ENCODE assay signal across 10 cellular contexts in the genomic region with DNA sequence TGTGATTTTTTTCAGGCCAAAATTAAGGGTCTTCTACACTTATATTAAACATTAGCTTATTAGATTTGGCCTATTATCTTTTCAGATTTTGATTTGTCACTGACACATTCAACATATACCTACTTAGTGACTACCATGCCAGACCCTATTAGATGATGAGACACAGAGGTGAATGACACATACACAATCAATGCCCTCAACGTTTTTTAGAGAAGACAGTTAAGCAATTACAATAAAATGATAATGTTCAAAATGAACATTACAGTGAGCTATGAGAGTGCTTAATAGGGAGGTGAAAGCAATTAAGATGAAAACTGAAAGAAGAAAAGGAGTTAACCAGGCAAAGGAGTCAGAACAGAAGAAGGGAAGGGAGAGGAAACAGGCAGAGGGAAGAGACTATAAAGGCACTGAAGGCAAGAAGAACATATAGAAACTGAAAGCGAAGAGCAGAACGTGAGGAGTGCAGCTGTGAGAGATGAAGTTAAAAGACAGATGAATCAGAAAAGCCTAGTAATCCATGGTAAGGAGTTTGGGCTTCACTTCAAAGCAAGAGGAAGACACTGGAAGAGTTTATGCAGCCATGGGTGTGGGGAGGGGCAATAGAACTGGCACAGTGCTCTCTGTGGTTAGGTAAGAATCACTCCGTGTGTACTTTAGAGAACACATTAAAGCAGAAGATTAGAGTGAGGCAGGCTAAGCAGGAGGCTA.
DNase-seq lines count a peak whose midpoint lies in the region; ATAC-seq and TF ChIP-seq lines count a peak whose summit lies in the region.
"Had no signal": no experiment of that assay in that cellular context is flagged by ENCODE, and none has a peak within 500 bp of the region (broad histone marks: within the 10 kb centered on the region; RNA-seq: fewer than 3 reads in every experiment).

No MANE protein-coding gene starts in this region.

- peaks cover 2% of the 10 kb centered on the region for H3K79me2 ChIP-seq in ACC112 (ENCODE audit: control insufficient read depth, insufficient read depth, low read length, unreplicated experiment)

- H3K4me3 ChIP-seq in ACC112 (ENCODE audit: low read depth, low read length) (peak overlapping the region; percentile 64), RWPE2 (ENCODE audit: severe bottlenecking) (no peak overlapping the region)
- H3K4me3 ChIP-seq: thoracic aorta had no signal

- ATAC-seq in GM18868 (IDR thresholded peaks at IDR 0.05; ENCODE audit: unreplicated experiment) (peak; percentile 85), HG03025 (IDR thresholded peaks at IDR 0.05; ENCODE audit: low FRiP score, unreplicated experiment) (peak; percentile 97), RWPE2 (ENCODE audit: low read depth) (peak; percentile 89)

- DNase-seq in RWPE2 (ENCODE audit: low spot score) (no peak), iris pigment epithelial cell (ENCODE audit: low read depth) (peak; percentile 89), anterior cingulate cortex (lab: John Stamatoyannopoulos, UW) (no peak), activated gamma-delta T cell treated with Interleukin-2 at 50 U/mL for 16 hours (no peak), pons (ENCODE audit: low spot score) (no peak)

- H3K36me3 ChIP-seq in ACC112 (ENCODE audit: insufficient read depth, low read length) (no peaks in the 10 kb centered on the region), RWPE2 (ENCODE audit: low read depth) (no peaks in the 10 kb centered on the region)
- H3K36me3 ChIP-seq: thoracic aorta had no signal

- H3K4me1 ChIP-seq in ACC112 (ENCODE audit: control insufficient read depth, insufficient read depth, low read length, unreplicated experiment) (peaks cover 71% of the 10 kb centered on the region), RWPE2 (ENCODE audit: insufficient read depth, poor library complexity, severe bottlenecking) (peaks cover 52% of the 10 kb centered on the region)

- H2AFZ ChIP-seq in ACC112 (ENCODE audit: low read length, unreplicated experiment) = peak overlapping the region; percentile 49

- no peaks in the 10 kb centered on the region for H3K9me3 ChIP-seq in RWPE2 (ENCODE audit: severe bottlenecking)
- H3K9me3 ChIP-seq: thoracic aorta had no signal

- H3K27ac ChIP-seq in ACC112 (ENCODE audit: low read depth, low read length) (peak overlapping the region; percentile 50), RWPE2 (ENCODE audit: poor library complexity, severe bottlenecking) (peak overlapping the region; percentile 35)
- H3K27ac ChIP-seq: HL-60, thoracic aorta had no signal

- H3K27me3 ChIP-seq in ACC112 (ENCODE audit: insufficient read depth, low read length) (no peaks in the 10 kb centered on the region), RWPE2 (ENCODE audit: insufficient read depth, poor library complexity, severe bottlenecking) (no peaks in the 10 kb centered on the region)

- TF ChIP-seq CTCF in RWPE2 (IDR thresholded peaks at IDR 0.05; ENCODE audit: poor library complexity, severe bottlenecking) = no peak
